ENCODE assay signal across 1 cellular context in the genomic region with DNA sequence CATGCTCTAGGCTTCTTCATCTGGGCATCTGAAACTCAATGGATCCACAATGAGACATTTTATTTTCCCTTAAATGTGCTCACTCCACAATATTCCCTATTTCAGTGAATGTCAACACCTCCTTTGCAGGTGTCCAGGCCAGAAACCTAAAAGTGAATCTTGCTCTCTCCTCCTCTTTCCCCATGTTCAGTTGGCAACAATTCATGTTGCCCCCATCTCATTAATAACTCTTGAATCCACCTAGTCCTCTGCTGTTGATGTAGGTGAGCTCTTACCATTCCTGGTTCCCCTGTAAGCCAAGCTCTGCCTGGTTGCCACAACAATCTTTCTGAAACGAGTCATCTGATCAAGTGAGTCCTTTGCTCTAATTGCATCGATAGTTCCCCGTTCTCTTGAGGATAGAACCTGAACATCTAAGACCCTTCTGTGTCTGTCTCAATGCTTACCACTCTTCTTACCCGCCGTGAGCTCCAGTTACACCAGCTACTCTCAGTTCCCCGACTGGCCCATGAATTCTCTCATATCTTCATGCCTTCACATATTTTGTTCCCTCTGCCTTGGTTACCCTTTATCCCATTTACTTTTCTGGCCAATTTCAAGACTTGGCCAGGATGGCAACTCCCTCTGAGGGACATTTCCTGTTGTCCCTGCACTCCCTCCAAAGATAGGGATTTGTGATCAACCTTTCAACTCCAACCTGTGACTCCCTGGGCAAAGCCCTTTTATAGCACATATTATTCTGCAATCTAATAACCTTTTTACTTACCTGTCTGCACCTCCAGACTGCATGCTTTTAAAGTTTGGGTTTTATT.
TF ChIP-seq lines count a peak whose summit lies in the region.

No MANE protein-coding gene starts in this region.

TF ChIP-seq in HepG2, 621 proteins besides CTCF, POLR2A, EP300 and RAD21 (continued from another document and continues in another):
- TF ChIP-seq, protein P1, sequence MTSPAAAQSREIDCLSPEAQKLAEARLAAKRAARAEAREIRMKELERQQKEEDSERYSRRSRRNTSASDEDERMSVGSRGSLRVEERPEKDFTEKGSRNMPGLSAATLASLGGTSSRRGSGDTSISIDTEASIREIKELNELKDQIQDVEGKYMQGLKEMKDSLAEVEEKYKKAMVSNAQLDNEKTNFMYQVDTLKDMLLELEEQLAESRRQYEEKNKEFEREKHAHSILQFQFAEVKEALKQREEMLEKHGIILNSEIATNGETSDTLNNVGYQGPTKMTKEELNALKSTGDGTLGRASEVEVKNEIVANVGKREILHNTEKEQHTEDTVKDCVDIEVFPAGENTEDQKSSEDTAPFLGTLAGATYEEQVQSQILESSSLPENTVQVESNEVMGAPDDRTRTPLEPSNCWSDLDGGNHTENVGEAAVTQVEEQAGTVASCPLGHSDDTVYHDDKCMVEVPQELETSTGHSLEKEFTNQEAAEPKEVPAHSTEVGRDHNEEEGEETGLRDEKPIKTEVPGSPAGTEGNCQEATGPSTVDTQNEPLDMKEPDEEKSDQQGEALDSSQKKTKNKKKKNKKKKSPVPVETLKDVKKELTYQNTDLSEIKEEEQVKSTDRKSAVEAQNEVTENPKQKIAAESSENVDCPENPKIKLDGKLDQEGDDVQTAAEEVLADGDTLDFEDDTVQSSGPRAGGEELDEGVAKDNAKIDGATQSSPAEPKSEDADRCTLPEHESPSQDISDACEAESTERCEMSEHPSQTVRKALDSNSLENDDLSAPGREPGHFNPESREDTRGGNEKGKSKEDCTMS (CRISPR knock-in tag; conservative IDR thresholded peaks at IDR 0.05): no peak
- TF ChIP-seq SMYD3 (CRISPR knock-in tag; IDR thresholded peaks at IDR 0.05): no peak
- TF ChIP-seq SMAD3 (CRISPR knock-in tag; IDR thresholded peaks at IDR 0.05): 0 out of 2 replicates have a peak, but pooled peaks have one; percentile 43
- no peak for TF ChIP-seq KDM6A (CRISPR knock-in tag; IDR thresholded peaks at IDR 0.05; ENCODE audit: low read depth)
- no peak for TF ChIP-seq TOPORS (CRISPR knock-in tag; IDR thresholded peaks at IDR 0.05)
- TF ChIP-seq, protein P2, sequence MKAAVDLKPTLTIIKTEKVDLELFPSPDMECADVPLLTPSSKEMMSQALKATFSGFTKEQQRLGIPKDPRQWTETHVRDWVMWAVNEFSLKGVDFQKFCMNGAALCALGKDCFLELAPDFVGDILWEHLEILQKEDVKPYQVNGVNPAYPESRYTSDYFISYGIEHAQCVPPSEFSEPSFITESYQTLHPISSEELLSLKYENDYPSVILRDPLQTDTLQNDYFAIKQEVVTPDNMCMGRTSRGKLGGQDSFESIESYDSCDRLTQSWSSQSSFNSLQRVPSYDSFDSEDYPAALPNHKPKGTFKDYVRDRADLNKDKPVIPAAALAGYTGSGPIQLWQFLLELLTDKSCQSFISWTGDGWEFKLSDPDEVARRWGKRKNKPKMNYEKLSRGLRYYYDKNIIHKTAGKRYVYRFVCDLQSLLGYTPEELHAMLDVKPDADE (CRISPR knock-in tag; IDR thresholded peaks at IDR 0.05): no peak
- no peak for TF ChIP-seq ZNF720 (CRISPR knock-in tag; IDR thresholded peaks at IDR 0.05)
- TF ChIP-seq, protein P3, sequence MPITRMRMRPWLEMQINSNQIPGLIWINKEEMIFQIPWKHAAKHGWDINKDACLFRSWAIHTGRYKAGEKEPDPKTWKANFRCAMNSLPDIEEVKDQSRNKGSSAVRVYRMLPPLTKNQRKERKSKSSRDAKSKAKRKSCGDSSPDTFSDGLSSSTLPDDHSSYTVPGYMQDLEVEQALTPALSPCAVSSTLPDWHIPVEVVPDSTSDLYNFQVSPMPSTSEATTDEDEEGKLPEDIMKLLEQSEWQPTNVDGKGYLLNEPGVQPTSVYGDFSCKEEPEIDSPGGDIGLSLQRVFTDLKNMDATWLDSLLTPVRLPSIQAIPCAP (CRISPR knock-in tag; IDR thresholded peaks at IDR 0.05; ENCODE audit: low read depth): no peak
- TF ChIP-seq ZNF781 (CRISPR knock-in tag; IDR thresholded peaks at IDR 0.05; ENCODE audit: borderline replicate concordance, not compliant biosample characterization): no peak
- no peak for TF ChIP-seq KLF15 (CRISPR knock-in tag; IDR thresholded peaks at IDR 0.05; ENCODE audit: borderline replicate concordance)
- no peak for TF ChIP-seq ZNF7 (CRISPR knock-in tag; IDR thresholded peaks at IDR 0.05)
- TF ChIP-seq, protein P4, sequence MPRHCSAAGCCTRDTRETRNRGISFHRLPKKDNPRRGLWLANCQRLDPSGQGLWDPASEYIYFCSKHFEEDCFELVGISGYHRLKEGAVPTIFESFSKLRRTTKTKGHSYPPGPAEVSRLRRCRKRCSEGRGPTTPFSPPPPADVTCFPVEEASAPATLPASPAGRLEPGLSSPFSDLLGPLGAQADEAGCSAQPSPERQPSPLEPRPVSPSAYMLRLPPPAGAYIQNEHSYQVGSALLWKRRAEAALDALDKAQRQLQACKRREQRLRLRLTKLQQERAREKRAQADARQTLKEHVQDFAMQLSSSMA (CRISPR knock-in tag; IDR thresholded peaks at IDR 0.05): no peak
- TF ChIP-seq RARA (CRISPR knock-in tag; IDR thresholded peaks at IDR 0.05): no peak
- no peak for TF ChIP-seq NFYB (CRISPR knock-in tag; IDR thresholded peaks at IDR 0.05)
- no peak for TF ChIP-seq ZNF432 (CRISPR knock-in tag; IDR thresholded peaks at IDR 0.05; ENCODE audit: borderline replicate concordance)
- TF ChIP-seq KLF9 (CRISPR knock-in tag; IDR thresholded peaks at IDR 0.05; ENCODE audit: low read depth): no peak
- no peak for TF ChIP-seq ZNF235 (CRISPR knock-in tag; IDR thresholded peaks at IDR 0.05; ENCODE audit: borderline replicate concordance)
- TF ChIP-seq NCOR1 (IDR thresholded peaks at IDR 0.05; ENCODE audit: borderline replicate concordance, low read length): no peak
- TF ChIP-seq, protein P5, sequence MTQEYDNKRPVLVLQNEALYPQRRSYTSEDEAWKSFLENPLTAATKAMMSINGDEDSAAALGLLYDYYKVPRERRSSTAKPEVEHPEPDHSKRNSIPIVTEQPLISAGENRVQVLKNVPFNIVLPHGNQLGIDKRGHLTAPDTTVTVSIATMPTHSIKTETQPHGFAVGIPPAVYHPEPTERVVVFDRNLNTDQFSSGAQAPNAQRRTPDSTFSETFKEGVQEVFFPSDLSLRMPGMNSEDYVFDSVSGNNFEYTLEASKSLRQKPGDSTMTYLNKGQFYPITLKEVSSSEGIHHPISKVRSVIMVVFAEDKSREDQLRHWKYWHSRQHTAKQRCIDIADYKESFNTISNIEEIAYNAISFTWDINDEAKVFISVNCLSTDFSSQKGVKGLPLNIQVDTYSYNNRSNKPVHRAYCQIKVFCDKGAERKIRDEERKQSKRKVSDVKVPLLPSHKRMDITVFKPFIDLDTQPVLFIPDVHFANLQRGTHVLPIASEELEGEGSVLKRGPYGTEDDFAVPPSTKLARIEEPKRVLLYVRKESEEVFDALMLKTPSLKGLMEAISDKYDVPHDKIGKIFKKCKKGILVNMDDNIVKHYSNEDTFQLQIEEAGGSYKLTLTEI (CRISPR knock-in tag; conservative IDR thresholded peaks at IDR 0.05): no peak
- peak; percentile 81 for TF ChIP-seq PAF1 (CRISPR knock-in tag; IDR thresholded peaks at IDR 0.05)
- TF ChIP-seq ZNF24 (IDR thresholded peaks at IDR 0.05): no peak
- no peak for TF ChIP-seq NBN (conservative IDR thresholded peaks at IDR 0.05)
- 0 out of 2 replicates have a peak, but pooled peaks have one; percentile 23 for TF ChIP-seq ZNF331 (CRISPR knock-in tag; IDR thresholded peaks at IDR 0.05)
- no peak for TF ChIP-seq ATF7 (IDR thresholded peaks at IDR 0.05)
- TF ChIP-seq ATF7 (CRISPR knock-in tag; IDR thresholded peaks at IDR 0.05): no peak
- TF ChIP-seq, protein P6, sequence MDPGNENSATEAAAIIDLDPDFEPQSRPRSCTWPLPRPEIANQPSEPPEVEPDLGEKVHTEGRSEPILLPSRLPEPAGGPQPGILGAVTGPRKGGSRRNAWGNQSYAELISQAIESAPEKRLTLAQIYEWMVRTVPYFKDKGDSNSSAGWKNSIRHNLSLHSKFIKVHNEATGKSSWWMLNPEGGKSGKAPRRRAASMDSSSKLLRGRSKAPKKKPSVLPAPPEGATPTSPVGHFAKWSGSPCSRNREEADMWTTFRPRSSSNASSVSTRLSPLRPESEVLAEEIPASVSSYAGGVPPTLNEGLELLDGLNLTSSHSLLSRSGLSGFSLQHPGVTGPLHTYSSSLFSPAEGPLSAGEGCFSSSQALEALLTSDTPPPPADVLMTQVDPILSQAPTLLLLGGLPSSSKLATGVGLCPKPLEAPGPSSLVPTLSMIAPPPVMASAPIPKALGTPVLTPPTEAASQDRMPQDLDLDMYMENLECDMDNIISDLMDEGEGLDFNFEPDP (CRISPR knock-in tag; conservative IDR thresholded peaks at IDR 0.05): no peak
- TF ChIP-seq, protein P7, sequence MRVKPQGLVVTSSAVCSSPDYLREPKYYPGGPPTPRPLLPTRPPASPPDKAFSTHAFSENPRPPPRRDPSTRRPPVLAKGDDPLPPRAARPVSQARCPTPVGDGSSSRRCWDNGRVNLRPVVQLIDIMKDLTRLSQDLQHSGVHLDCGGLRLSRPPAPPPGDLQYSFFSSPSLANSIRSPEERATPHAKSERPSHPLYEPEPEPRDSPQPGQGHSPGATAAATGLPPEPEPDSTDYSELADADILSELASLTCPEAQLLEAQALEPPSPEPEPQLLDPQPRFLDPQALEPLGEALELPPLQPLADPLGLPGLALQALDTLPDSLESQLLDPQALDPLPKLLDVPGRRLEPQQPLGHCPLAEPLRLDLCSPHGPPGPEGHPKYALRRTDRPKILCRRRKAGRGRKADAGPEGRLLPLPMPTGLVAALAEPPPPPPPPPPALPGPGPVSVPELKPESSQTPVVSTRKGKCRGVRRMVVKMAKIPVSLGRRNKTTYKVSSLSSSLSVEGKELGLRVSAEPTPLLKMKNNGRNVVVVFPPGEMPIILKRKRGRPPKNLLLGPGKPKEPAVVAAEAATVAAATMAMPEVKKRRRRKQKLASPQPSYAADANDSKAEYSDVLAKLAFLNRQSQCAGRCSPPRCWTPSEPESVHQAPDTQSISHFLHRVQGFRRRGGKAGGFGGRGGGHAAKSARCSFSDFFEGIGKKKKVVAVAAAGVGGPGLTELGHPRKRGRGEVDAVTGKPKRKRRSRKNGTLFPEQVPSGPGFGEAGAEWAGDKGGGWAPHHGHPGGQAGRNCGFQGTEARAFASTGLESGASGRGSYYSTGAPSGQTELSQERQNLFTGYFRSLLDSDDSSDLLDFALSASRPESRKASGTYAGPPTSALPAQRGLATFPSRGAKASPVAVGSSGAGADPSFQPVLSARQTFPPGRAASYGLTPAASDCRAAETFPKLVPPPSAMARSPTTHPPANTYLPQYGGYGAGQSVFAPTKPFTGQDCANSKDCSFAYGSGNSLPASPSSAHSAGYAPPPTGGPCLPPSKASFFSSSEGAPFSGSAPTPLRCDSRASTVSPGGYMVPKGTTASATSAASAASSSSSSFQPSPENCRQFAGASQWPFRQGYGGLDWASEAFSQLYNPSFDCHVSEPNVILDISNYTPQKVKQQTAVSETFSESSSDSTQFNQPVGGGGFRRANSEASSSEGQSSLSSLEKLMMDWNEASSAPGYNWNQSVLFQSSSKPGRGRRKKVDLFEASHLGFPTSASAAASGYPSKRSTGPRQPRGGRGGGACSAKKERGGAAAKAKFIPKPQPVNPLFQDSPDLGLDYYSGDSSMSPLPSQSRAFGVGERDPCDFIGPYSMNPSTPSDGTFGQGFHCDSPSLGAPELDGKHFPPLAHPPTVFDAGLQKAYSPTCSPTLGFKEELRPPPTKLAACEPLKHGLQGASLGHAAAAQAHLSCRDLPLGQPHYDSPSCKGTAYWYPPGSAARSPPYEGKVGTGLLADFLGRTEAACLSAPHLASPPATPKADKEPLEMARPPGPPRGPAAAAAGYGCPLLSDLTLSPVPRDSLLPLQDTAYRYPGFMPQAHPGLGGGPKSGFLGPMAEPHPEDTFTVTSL (CRISPR knock-in tag; IDR thresholded peaks at IDR 0.05; ENCODE audit: borderline replicate concordance): peak; percentile 59; the same call in 1 of the 2 replicates
- TF ChIP-seq, protein P8, sequence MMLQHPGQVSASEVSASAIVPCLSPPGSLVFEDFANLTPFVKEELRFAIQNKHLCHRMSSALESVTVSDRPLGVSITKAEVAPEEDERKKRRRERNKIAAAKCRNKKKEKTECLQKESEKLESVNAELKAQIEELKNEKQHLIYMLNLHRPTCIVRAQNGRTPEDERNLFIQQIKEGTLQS (CRISPR knock-in tag; IDR thresholded peaks at IDR 0.05): no peak
- TF ChIP-seq NFIC (IDR thresholded peaks at IDR 0.05; ENCODE audit: low read length): peak; percentile 26; the same call in 1 of the 2 replicates
- TF ChIP-seq HNRNPUL1 (IDR thresholded peaks at IDR 0.05; ENCODE audit: low read depth, low read length): no peak
- TF ChIP-seq JDP2 (CRISPR knock-in tag; IDR thresholded peaks at IDR 0.05; ENCODE audit: borderline replicate concordance): no peak
- no peak for TF ChIP-seq ETV6 (CRISPR knock-in tag; conservative IDR thresholded peaks at IDR 0.05)
- TF ChIP-seq, protein P9, sequence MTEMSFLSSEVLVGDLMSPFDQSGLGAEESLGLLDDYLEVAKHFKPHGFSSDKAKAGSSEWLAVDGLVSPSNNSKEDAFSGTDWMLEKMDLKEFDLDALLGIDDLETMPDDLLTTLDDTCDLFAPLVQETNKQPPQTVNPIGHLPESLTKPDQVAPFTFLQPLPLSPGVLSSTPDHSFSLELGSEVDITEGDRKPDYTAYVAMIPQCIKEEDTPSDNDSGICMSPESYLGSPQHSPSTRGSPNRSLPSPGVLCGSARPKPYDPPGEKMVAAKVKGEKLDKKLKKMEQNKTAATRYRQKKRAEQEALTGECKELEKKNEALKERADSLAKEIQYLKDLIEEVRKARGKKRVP (CRISPR knock-in tag; IDR thresholded peaks at IDR 0.05): no peak
- TF ChIP-seq PHF5A (CRISPR knock-in tag; IDR thresholded peaks at IDR 0.05; ENCODE audit: low read depth, unreplicated experiment): peak; percentile 65
- TF ChIP-seq YEATS4 (CRISPR knock-in tag; IDR thresholded peaks at IDR 0.05; ENCODE audit: borderline replicate concordance): no peak
- TF ChIP-seq SSRP1 (CRISPR knock-in tag; IDR thresholded peaks at IDR 0.05): no peak
- TF ChIP-seq CHD4 (IDR thresholded peaks at IDR 0.05; ENCODE audit: borderline replicate concordance, low read length): no peak
- no peak for TF ChIP-seq CEBPG (CRISPR knock-in tag; IDR thresholded peaks at IDR 0.05)
- TF ChIP-seq, protein P10, sequence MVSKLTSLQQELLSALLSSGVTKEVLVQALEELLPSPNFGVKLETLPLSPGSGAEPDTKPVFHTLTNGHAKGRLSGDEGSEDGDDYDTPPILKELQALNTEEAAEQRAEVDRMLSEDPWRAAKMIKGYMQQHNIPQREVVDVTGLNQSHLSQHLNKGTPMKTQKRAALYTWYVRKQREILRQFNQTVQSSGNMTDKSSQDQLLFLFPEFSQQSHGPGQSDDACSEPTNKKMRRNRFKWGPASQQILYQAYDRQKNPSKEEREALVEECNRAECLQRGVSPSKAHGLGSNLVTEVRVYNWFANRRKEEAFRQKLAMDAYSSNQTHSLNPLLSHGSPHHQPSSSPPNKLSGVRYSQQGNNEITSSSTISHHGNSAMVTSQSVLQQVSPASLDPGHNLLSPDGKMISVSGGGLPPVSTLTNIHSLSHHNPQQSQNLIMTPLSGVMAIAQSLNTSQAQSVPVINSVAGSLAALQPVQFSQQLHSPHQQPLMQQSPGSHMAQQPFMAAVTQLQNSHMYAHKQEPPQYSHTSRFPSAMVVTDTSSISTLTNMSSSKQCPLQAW (CRISPR knock-in tag; IDR thresholded peaks at IDR 0.05): 0 out of 2 replicates have a peak, but pooled peaks have one; percentile 35
- TF ChIP-seq RBM22 (optimal IDR thresholded peaks at IDR 0.05; ENCODE audit: low read length): peak; percentile 71
- TF ChIP-seq SMAD9 (CRISPR knock-in tag; IDR thresholded peaks at IDR 0.05): no peak
- TF ChIP-seq JUNB (CRISPR knock-in tag; IDR thresholded peaks at IDR 0.05; ENCODE audit: borderline replicate concordance): no peak
